ENCODE assay signal across 18 cellular contexts in genomic region chr15:40112789-40113188, GRCh38. TPM values are rescaled to one million over a fixed set of nuclear protein-coding genes. Genes with fewer than 3 reads are reported as not detected.
DNase-seq lines count a peak whose midpoint lies in the region; ATAC-seq and TF ChIP-seq lines count a peak whose summit lies in the region.
"Had no signal": no experiment of that assay in that cellular context is flagged by ENCODE, and none has a peak within 500 bp of the region (broad histone marks: within the 10 kb centered on the region; RNA-seq: fewer than 3 reads in every experiment).

No MANE protein-coding gene starts in this region.

- no peaks in the 10 kb centered on the region for H3K9me2 ChIP-seq in GM23338 (ENCODE audit: insufficient read depth)

- 0 out of 2 replicates have a peak, but pooled peaks cover 2% of the 10 kb centered on the region for H3K27me3 ChIP-seq in GM23338 (ENCODE audit: insufficient read depth)
- no peaks in the 10 kb centered on the region for H3K27me3 ChIP-seq in ectodermal cell (ENCODE audit: control insufficient read depth, insufficient read depth, low read length, poor library complexity, severe bottlenecking)
- peaks cover 32% of the 10 kb centered on the region for H3K27me3 ChIP-seq in neural progenitor cell

- no peak overlapping the region for H3K4me3 Mint-ChIP-seq in activated CD4-positive, alpha-beta memory T cell treated with anti-CD3 and anti-CD28 coated beads, Interleukin-2, amount 10 ng/mL, durations not matched to agents 7 days and 5 days
- H3K4me3 Mint-ChIP-seq in activated CD4-positive, alpha-beta memory T cell treated with anti-CD3 and anti-CD28 coated beads for 36 hours = no peak overlapping the region
- no peak overlapping the region for H3K4me3 Mint-ChIP-seq in GM23338
- no peak overlapping the region for H3K4me3 Mint-ChIP-seq in neural progenitor cell

- H4K20me1 ChIP-seq in GM23338 (replicated peaks; ENCODE audit: insufficient read depth) (no peaks in the 10 kb centered on the region), neural progenitor cell (ENCODE audit: low read depth) (peaks cover 15% of the 10 kb centered on the region)

- peak overlapping the region; percentile 28 for H3K27ac Mint-ChIP-seq in activated CD4-positive, alpha-beta memory T cell treated with anti-CD3 and anti-CD28 coated beads, Interleukin-2, amount 10 ng/mL, durations not matched to agents 7 days and 5 days
- H3K27ac Mint-ChIP-seq in activated CD4-positive, alpha-beta memory T cell treated with anti-CD3 and anti-CD28 coated beads for 36 hours = no peak overlapping the region
- H3K27ac Mint-ChIP-seq in GM23338 = no peak overlapping the region
- H3K27ac Mint-ChIP-seq in neural progenitor cell = peak overlapping the region; percentile 90

- H3K36me3 ChIP-seq in GM23338 (ENCODE audit: insufficient read depth) (no peaks in the 10 kb centered on the region), ectodermal cell (ENCODE audit: control insufficient read depth, insufficient read depth, low read length) (no peaks in the 10 kb centered on the region), neural progenitor cell (no peaks in the 10 kb centered on the region)

- intact Hi-C loops in activated CD4-positive, alpha-beta memory T cell treated with anti-CD3 and anti-CD28 coated beads for 36 hours (cut with micrococcal nuclease) = no loop called here

- H3K4me1 ChIP-seq in GM23338 (ENCODE audit: insufficient read depth) = peaks cover 31% of the 10 kb centered on the region
- H3K4me1 ChIP-seq in ectodermal cell (ENCODE audit: control insufficient read depth, insufficient read depth, low read length) = peaks cover 39% of the 10 kb centered on the region
- peaks cover 27% of the 10 kb centered on the region for H3K4me1 ChIP-seq in neural progenitor cell

- no peak for DNase-seq in activated CD4-positive, alpha-beta memory T cell treated with anti-CD3 and anti-CD28 coated beads, Interleukin-2, amount 10 ng/mL, durations not matched to agents 7 days and 5 days
- DNase-seq in activated CD4-positive, alpha-beta memory T cell treated with anti-CD3 and anti-CD28 coated beads for 36 hours = no peak
- DNase-seq in GM23338 (ENCODE audit: low spot score) (no peak), neural progenitor cell (ENCODE audit: low spot score) (no peak), NCI-H1092 treated with DMSO at 0.1 percent for 48 hours (lab: John Stamatoyannopoulos, UW) (no peak), T-helper 1 cell (no peak)
- DNase-seq in stimulated activated CD4-positive, alpha-beta T cell treated with anti-CD3 and anti-CD28 coated beads, Interleukin-4, amount 100 ng/mL, for 1 hour = no peak
- DNase-seq: DND-41, GOT3, NCI-H1436 treated with DMSO at 0.1 percent for 48 hours, NCI-H2081, NCI-H510A, NCI-H774, PC-3 had no signal

- H3K4me3 ChIP-seq in GM23338 (no peak overlapping the region), ectodermal cell (ENCODE audit: insufficient read depth, low read depth, low read length) (no peak overlapping the region), neural progenitor cell (peak overlapping the region; percentile 28)

- peaks cover 15% of the 10 kb centered on the region for H3K27me3 Mint-ChIP-seq in activated CD4-positive, alpha-beta memory T cell treated with anti-CD3 and anti-CD28 coated beads, Interleukin-2, amount 10 ng/mL, durations not matched to agents 7 days and 5 days
- H3K27me3 Mint-ChIP-seq in activated CD4-positive, alpha-beta memory T cell treated with anti-CD3 and anti-CD28 coated beads for 36 hours = peaks cover 6% of the 10 kb centered on the region
- H3K27me3 Mint-ChIP-seq in GM23338 (ENCODE audit: insufficient read depth, low read depth, poor library complexity) = peaks cover 8% of the 10 kb centered on the region
- H3K27me3 Mint-ChIP-seq in neural progenitor cell (ENCODE audit: insufficient read depth, low read depth) = peaks cover 31% of the 10 kb centered on the region

- H2AFZ ChIP-seq in GM23338 = no peak overlapping the region
- no peak overlapping the region for H2AFZ ChIP-seq in neural progenitor cell (replicated peaks)

- H3K79me2 ChIP-seq in GM23338 (replicated peaks; ENCODE audit: insufficient read depth) (no peaks in the 10 kb centered on the region), neural progenitor cell (ENCODE audit: low read depth) (no peaks in the 10 kb centered on the region)

- H3K36me3 Mint-ChIP-seq in activated CD4-positive, alpha-beta memory T cell treated with anti-CD3 and anti-CD28 coated beads, Interleukin-2, amount 10 ng/mL, durations not matched to agents 7 days and 5 days (ENCODE audit: low read depth) = no peaks in the 10 kb centered on the region
- H3K36me3 Mint-ChIP-seq in activated CD4-positive, alpha-beta memory T cell treated with anti-CD3 and anti-CD28 coated beads for 36 hours = no peaks in the 10 kb centered on the region
- no peaks in the 10 kb centered on the region; the same call in 2 of the 3 replicates for H3K36me3 Mint-ChIP-seq in GM23338 (ENCODE audit: low read depth)
- H3K36me3 Mint-ChIP-seq in neural progenitor cell = no peaks in the 10 kb centered on the region

- H3F3A ChIP-seq in GM23338 (replicated peaks; ENCODE audit: low read depth) (no peaks in the 10 kb centered on the region), neural progenitor cell (ENCODE audit: low read depth) (peaks cover 33% of the 10 kb centered on the region)

- no peak for ATAC-seq in GM23338
- ATAC-seq: PC-3 had no signal

- CTCF ChIA-PET in activated CD4-positive, alpha-beta memory T cell treated with anti-CD3 and anti-CD28 coated beads, Interleukin-2, amount 10 ng/mL, durations not matched to agents 7 days and 5 days (lab: Charles Lee) = interaction anchor here (7.8 kb wide), 1 partner anchor 9 kb away, joined by 82 read pairs; no protein-coding TSS in a partner anchor
- CTCF ChIA-PET in activated CD4-positive, alpha-beta memory T cell treated with anti-CD3 and anti-CD28 coated beads for 36 hours (lab: Charles Lee) = interaction anchor here (1.1 to 8.1 kb wide), 4 partner anchors 8 to 162 kb away, joined by 3 to 62 read pairs (median 6); no protein-coding TSS in a partner anchor

- POLR2A ChIA-PET in activated CD4-positive, alpha-beta memory T cell treated with anti-CD3 and anti-CD28 coated beads, Interleukin-2, amount 10 ng/mL, durations not matched to agents 7 days and 5 days (lab: Charles Lee) = interaction anchor here (1.0 to 4.0 kb wide), 3 partner anchors 8 to 57 kb away, joined by 3 to 32 read pairs (median 19); no protein-coding TSS in a partner anchor
- POLR2A ChIA-PET in activated CD4-positive, alpha-beta memory T cell treated with anti-CD3 and anti-CD28 coated beads for 36 hours (lab: Charles Lee) = no interaction called here

- TF ChIP-seq CTCF in GM23338 (conservative IDR thresholded peaks at IDR 0.05; ENCODE audit: low read depth in 2 of 2) = no peak
- no peak for TF ChIP-seq CTCF in neural progenitor cell (IDR thresholded peaks at IDR 0.05)

- WGBS in ectodermal cell, 2 experiments = 86 to 87% methylated on average over 24 of the region's 24 CpGs

- H3K9ac ChIP-seq in neural progenitor cell = no peak overlapping the region
- H3K9ac ChIP-seq: KMS-11 had no signal

- no peaks in the 10 kb centered on the region for H3K9me3 Mint-ChIP-seq in activated CD4-positive, alpha-beta memory T cell treated with anti-CD3 and anti-CD28 coated beads, Interleukin-2, amount 10 ng/mL, durations not matched to agents 7 days and 5 days
- H3K9me3 Mint-ChIP-seq in activated CD4-positive, alpha-beta memory T cell treated with anti-CD3 and anti-CD28 coated beads for 36 hours = no peaks in the 10 kb centered on the region
- no peaks in the 10 kb centered on the region for H3K9me3 Mint-ChIP-seq in GM23338
- no peaks in the 10 kb centered on the region for H3K9me3 Mint-ChIP-seq in neural progenitor cell

- H3K27ac ChIP-seq in GM23338 (ENCODE audit: low read depth) (0 out of 2 replicates have a peak overlapping the region, but pooled peaks have one; percentile 32), ectodermal cell (ENCODE audit: insufficient read depth, low read depth, low read length, poor library complexity, severe bottlenecking) (peak overlapping the region; percentile 78), neural progenitor cell (no peak overlapping the region)
- H3K27ac ChIP-seq: 22Rv1, C4-2B had no signal

- H3K9me3 ChIP-seq in ectodermal cell (ENCODE audit: control insufficient read depth, low read length) (no peaks in the 10 kb centered on the region), neural progenitor cell (ENCODE audit: low read depth) (no peaks in the 10 kb centered on the region)

- H3K4me2 ChIP-seq in GM23338 (no peak overlapping the region), neural progenitor cell (peak overlapping the region; percentile 74)

- peaks cover 42% of the 10 kb centered on the region for H3K4me1 Mint-ChIP-seq in activated CD4-positive, alpha-beta memory T cell treated with anti-CD3 and anti-CD28 coated beads, Interleukin-2, amount 10 ng/mL, durations not matched to agents 7 days and 5 days
- peaks cover 26% of the 10 kb centered on the region for H3K4me1 Mint-ChIP-seq in activated CD4-positive, alpha-beta memory T cell treated with anti-CD3 and anti-CD28 coated beads for 36 hours (ENCODE audit: low read depth)
- peaks cover 46% of the 10 kb centered on the region for H3K4me1 Mint-ChIP-seq in GM23338
- peaks cover 65% of the 10 kb centered on the region for H3K4me1 Mint-ChIP-seq in neural progenitor cell

TF ChIP-seq in GM23338, 12 proteins besides CTCF, POLR2A, EP300 and RAD21 (continues in another document):
- TF ChIP-seq NANOG (IDR thresholded peaks at IDR 0.05; ENCODE audit: borderline replicate concordance) = no peak
- no peak for TF ChIP-seq ZNF114 (CRISPR knock-in tag; IDR thresholded peaks at IDR 0.05)

RNA-seq across cellular contexts. Expression of gene BMF, which starts 4.1 kb away (rescaled TPM):
- 10 to 100 TPM; 25.7 to 30.2 TPM for total RNA-seq in activated CD4-positive, alpha-beta memory T cell treated with anti-CD3 and anti-CD28 coated beads, Interleukin-2, amount 10 ng/mL, durations not matched to agents 7 days and 5 days
- total RNA-seq in activated CD4-positive, alpha-beta memory T cell treated with anti-CD3 and anti-CD28 coated beads for 36 hours = 1 to 10 TPM; 6.9 to 7.3 TPM
- total RNA-seq in GM23338 (2014; rRNA removed; shearing (Covaris generic)) = 16.0 and 20.3 TPM in 2 replicates
- polyA plus RNA-seq in GM23338 (2016; fragmentation: Nextera tagmentation; extraction: Ambion mirVana) = 2.0 and 2.5 TPM in 2 replicates
- polyA plus RNA-seq in ectodermal cell (2013, experiment 1 of 4) = 74.0 TPM
- 115 TPM for polyA plus RNA-seq in ectodermal cell (2013, experiment 2 of 4)
- polyA plus RNA-seq in ectodermal cell (2013, experiment 3 of 4) = 66.2 TPM
- 65.1 TPM for polyA plus RNA-seq in ectodermal cell (2013, experiment 4 of 4)
- 8.0 and 12.1 TPM in 2 replicates for total RNA-seq in neural progenitor cell (ENCODE audit: low replicate concordance)

RNA-seq across cellular contexts. Expression of gene BUB1B, which starts 48.1 kb away (rescaled TPM):
- total RNA-seq in activated CD4-positive, alpha-beta memory T cell treated with anti-CD3 and anti-CD28 coated beads, Interleukin-2, amount 10 ng/mL, durations not matched to agents 7 days and 5 days = 10 to 100 TPM; 73.2 to 73.8 TPM
- total RNA-seq in activated CD4-positive, alpha-beta memory T cell treated with anti-CD3 and anti-CD28 coated beads for 36 hours = 10 to 100 TPM; 88.8 to 96.1 TPM
- 113 and 160 TPM in 2 replicates for total RNA-seq in GM23338 (2014; rRNA removed; shearing (Covaris generic))
- 69.3 and 77.7 TPM in 2 replicates for polyA plus RNA-seq in GM23338 (2016; fragmentation: Nextera tagmentation; extraction: Ambion mirVana)
- polyA plus RNA-seq in ectodermal cell (2013, experiment 1 of 4) = 101 TPM
- polyA plus RNA-seq in ectodermal cell (2013, experiment 2 of 4) = 85.7 TPM
- 80.3 TPM for polyA plus RNA-seq in ectodermal cell (2013, experiment 3 of 4)
- polyA plus RNA-seq in ectodermal cell (2013, experiment 4 of 4) = 81.3 TPM
- 129 and 167 TPM in 2 replicates for total RNA-seq in neural progenitor cell (ENCODE audit: low replicate concordance)

Comparison
In these comparisons a context has a peak if more than half of its experiments do, and no peak if none do; other contexts are left out.
1. H3K27ac Mint-ChIP-seq: peak in activated CD4-positive, alpha-beta memory T cell treated with anti-CD3 and anti-CD28 coated beads, Interleukin-2, amount 10 ng/mL, durations not matched to agents 7 days and 5 days (single experiment) and neural progenitor cell (single experiment); none in activated CD4-positive, alpha-beta memory T cell treated with anti-CD3 and anti-CD28 coated beads for 36 hours (single experiment) and GM23338 (single experiment).